In genomic region chr5:140365282-140365681, GRCh38 we compare ENCODE assay signal across 32 cellular contexts. TPM values are rescaled to one million over a fixed set of nuclear protein-coding genes. Genes with fewer than 3 reads are reported as not detected.
"Had no signal": no experiment of that assay in that cellular context is flagged by ENCODE, and none has a peak within 500 bp of the region (broad histone marks: within the 10 kb centered on the region; RNA-seq: fewer than 3 reads in every experiment).

No MANE protein-coding gene starts in this region.

- H3K36me3 ChIP-seq: adrenal gland, gastroesophageal sphincter, left ventricle myocardium inferior, neutrophil, ovary, right lobe of liver, tibial nerve had no signal

- H3K4me3 Mint-ChIP-seq: activated naive CD4-positive, alpha-beta T cell treated with anti-CD3 and anti-CD28 coated beads for 36 hours; activated naive CD8-positive, alpha-beta T cell treated with anti-CD3 and anti-CD28 coated beads for 36 hours; activated T-helper 1 cell treated with anti-CD3 and anti-CD28 coated beads, Interleukin-12 subunit alpha, Interleukin-12 subunit beta, Interleukin-2, Interleukin-4 antibody, amounts not matched to agents 30 ng/mL and 10 ng/mL and 1 ng/mL, durations not matched to agents 14 hours and 24 hours and 36 hours; effector memory CD8-positive, alpha-beta T cell; nephron had no signal

- H3K36me3 Mint-ChIP-seq: activated naive CD8-positive, alpha-beta T cell treated with anti-CD3 and anti-CD28 coated beads for 36 hours had no signal

- H3K4me1 Mint-ChIP-seq: nephron had no signal

- H3K27me3 Mint-ChIP-seq: activated naive CD8-positive, alpha-beta T cell treated with anti-CD3 and anti-CD28 coated beads for 36 hours; effector memory CD8-positive, alpha-beta T cell; progenitor cell of endocrine pancreas had no signal

- H3K27ac Mint-ChIP-seq: activated naive CD4-positive, alpha-beta T cell treated with anti-CD3 and anti-CD28 coated beads for 36 hours; activated naive CD8-positive, alpha-beta T cell treated with anti-CD3 and anti-CD28 coated beads for 36 hours; activated T-helper 1 cell treated with anti-CD3 and anti-CD28 coated beads, Interleukin-12 subunit alpha, Interleukin-12 subunit beta, Interleukin-2, Interleukin-4 antibody, amounts not matched to agents 30 ng/mL and 10 ng/mL and 1 ng/mL, durations not matched to agents 14 hours and 24 hours and 36 hours; effector memory CD8-positive, alpha-beta T cell; nephron; progenitor cell of endocrine pancreas had no signal

- H3K27me3 ChIP-seq: adrenal gland, body of pancreas, gastroesophageal sphincter, neutrophil, ovary, right lobe of liver, tibial nerve had no signal

- H3K9me3 Mint-ChIP-seq: activated naive CD4-positive, alpha-beta T cell treated with anti-CD3 and anti-CD28 coated beads for 36 hours; activated naive CD8-positive, alpha-beta T cell treated with anti-CD3 and anti-CD28 coated beads for 36 hours; activated T-helper 1 cell treated with anti-CD3 and anti-CD28 coated beads, Interleukin-12 subunit alpha, Interleukin-12 subunit beta, Interleukin-2, Interleukin-4 antibody, amounts not matched to agents 30 ng/mL and 10 ng/mL and 1 ng/mL, durations not matched to agents 14 hours and 24 hours and 36 hours; effector memory CD8-positive, alpha-beta T cell; nephron had no signal

- H3K9me3 ChIP-seq: adrenal gland, body of pancreas, gastroesophageal sphincter, left ventricle myocardium inferior, neutrophil, ovary, right lobe of liver, tibial nerve had no signal

- H3K27ac ChIP-seq: adrenal gland, body of pancreas, gastroesophageal sphincter, left ventricle myocardium inferior, neutrophil, ovary, right lobe of liver, tibial nerve, VCaP had no signal

- DNase-seq: activated CD4-positive, alpha-beta T cell treated with anti-CD3 and anti-CD28 coated beads for 48 hours; activated CD4-positive, alpha-beta T cell treated with anti-CD3 and anti-CD28 coated beads, Interleukin-2, amount 50 U/mL, for 48 hours; activated CD8-positive, alpha-beta memory T cell treated with anti-CD3 and anti-CD28 coated beads for 24 hours; activated effector memory CD4-positive, alpha-beta T cell treated with anti-CD3 and anti-CD28 coated beads, Interleukin-2, amount 50 U/mL, for 16 hours; activated naive CD4-positive, alpha-beta T cell treated with anti-CD3 and anti-CD28 coated beads for 36 hours; activated naive CD8-positive, alpha-beta T cell treated with anti-CD3 and anti-CD28 coated beads for 36 hours; activated T-cell treated with anti-CD3 and anti-CD28 coated beads, Interleukin-2, amount 50 U/mL, for 1 hour; adrenal gland; aorta; body of pancreas; caudate nucleus; cortex of kidney; effector memory CD8-positive, alpha-beta T cell; erythroblast; hypothalamus; left ventricle myocardium inferior; ovary; stimulated activated CD4-positive, alpha-beta T cell treated with anti-CD3 and anti-CD28 coated beads, Interleukin-2, amount 100 ng/mL, for 48 hours; stimulated activated naive CD4-positive, alpha-beta T cell treated with Interleukin-2 at 50 U/mL for 16 hours had no signal

- H3K4me3 ChIP-seq: adrenal gland, body of pancreas, gastroesophageal sphincter, left ventricle myocardium inferior, lung, ovary, right lobe of liver, tibial nerve had no signal

- ATAC-seq: body of pancreas; effector memory CD8-positive, alpha-beta T cell; gastroesophageal sphincter; right lobe of liver had no signal

RNA-seq across cellular contexts. Expression of gene SLC4A9, which starts 5.3 kb away (rescaled TPM):
- total RNA-seq: activated naive CD8-positive, alpha-beta T cell treated with anti-CD3 and anti-CD28 coated beads for 36 hours; activated T-helper 1 cell treated with anti-CD3 and anti-CD28 coated beads, Interleukin-12 subunit alpha, Interleukin-12 subunit beta, Interleukin-2, Interleukin-4 antibody, amounts not matched to agents 30 ng/mL and 10 ng/mL and 1 ng/mL, durations not matched to agents 14 hours and 24 hours and 36 hours; adrenal gland; aorta; body of pancreas; chondrocyte; gastroesophageal sphincter; renal cortical epithelial cell; right lobe of liver; skeletal muscle tissue; T-helper 2 cell treated with Interferon-gamma antibody and Interleukin-4, amounts not matched to agents 100 ng/mL and 5 ng/mL, for 36 hours; tibial nerve had no signal
- polyA plus RNA-seq: aorta, ovary had no signal
